34 cellular contexts compared by ENCODE assay signal in the genomic region with DNA sequence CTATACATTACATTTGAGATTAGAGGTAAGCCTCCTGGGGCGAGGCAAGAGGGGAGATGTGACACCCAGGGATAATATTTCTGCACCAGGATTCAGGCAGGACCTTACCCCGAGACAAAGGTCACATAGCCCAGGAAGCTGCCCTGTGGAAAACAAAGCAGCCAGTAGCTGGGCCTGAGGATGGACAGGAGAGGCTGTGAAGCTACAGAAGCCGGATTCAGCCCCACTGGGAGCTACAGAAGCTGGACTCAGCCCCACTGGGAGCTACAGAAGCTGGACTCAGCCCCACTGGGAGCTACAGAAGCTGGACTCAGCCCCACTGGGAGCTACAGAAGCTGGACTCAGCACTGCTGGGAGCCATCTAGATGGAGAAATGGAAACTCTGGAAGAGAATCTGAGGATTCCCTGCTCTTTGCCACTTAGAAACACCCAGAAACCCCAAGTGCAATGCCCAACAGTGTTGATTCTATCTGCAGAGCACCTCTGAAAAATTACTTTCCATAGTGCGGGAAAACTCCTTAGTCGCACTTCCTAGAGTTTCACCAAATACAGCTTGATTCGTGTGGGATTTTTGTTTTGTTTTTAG.
"Had no signal": no experiment of that assay in that cellular context is flagged by ENCODE, and none has a peak within 500 bp of the region (broad histone marks: within the 10 kb centered on the region; RNA-seq: fewer than 3 reads in every experiment).

No MANE protein-coding gene starts in this region.

- H3K4me1 Mint-ChIP-seq: activated naive CD4-positive, alpha-beta T cell treated with anti-CD3 and anti-CD28 coated beads, Interleukin-2, amount 50 U/mL, for 24 hours; activated naive CD8-positive, alpha-beta T cell treated with anti-CD3 and anti-CD28 coated beads, Interleukin-2, amount 10 ng/mL, durations not matched to agents 7 days and 5 days had no signal

- H3K9me3 Mint-ChIP-seq: activated B cell treated with CpG ODN at 0.5 μM for 24 hours; activated CD4-positive, alpha-beta memory T cell treated with anti-CD3 and anti-CD28 coated beads for 36 hours; activated naive CD4-positive, alpha-beta T cell treated with anti-CD3 and anti-CD28 coated beads, Interleukin-2, amount 50 U/mL, for 24 hours; activated naive CD8-positive, alpha-beta T cell treated with anti-CD3 and anti-CD28 coated beads, Interleukin-2, amount 10 ng/mL, durations not matched to agents 7 days and 5 days; activated T-cell treated with anti-CD3 and anti-CD28 coated beads, Interleukin-2, amount 50 U/mL, for 4 hours; IgD-negative memory B cell had no signal

- H3K9me3 ChIP-seq: ascending aorta, breast epithelium, MG63 had no signal

- H3K4me3 Mint-ChIP-seq: activated B cell treated with CpG ODN at 0.5 μM for 24 hours; activated CD4-positive, alpha-beta memory T cell treated with anti-CD3 and anti-CD28 coated beads for 36 hours; activated naive CD4-positive, alpha-beta T cell treated with anti-CD3 and anti-CD28 coated beads, Interleukin-2, amount 50 U/mL, for 24 hours; activated naive CD8-positive, alpha-beta T cell treated with anti-CD3 and anti-CD28 coated beads, Interleukin-2, amount 10 ng/mL, durations not matched to agents 7 days and 5 days; activated T-cell treated with anti-CD3 and anti-CD28 coated beads, Interleukin-2, amount 50 U/mL, for 4 hours; IgD-negative memory B cell had no signal

- DNase-seq: activated B cell treated with CpG ODN at 0.5 μM for 24 hours; activated CD4-positive, alpha-beta memory T cell treated with anti-CD3 and anti-CD28 coated beads for 36 hours; activated CD4-positive, alpha-beta T cell treated with anti-CD3 and anti-CD28 coated beads for 4 hours; activated CD4-positive, alpha-beta T cell treated with anti-CD3 and anti-CD28 coated beads, Interleukin-2, amount 50 U/mL, for 1 hour; activated CD4-positive, CD25-positive, alpha-beta regulatory T cell treated with anti-CD3 and anti-CD28 coated beads, Interleukin-2, amount 50 U/mL, for 72 hours; activated CD8-positive, alpha-beta memory T cell treated with anti-CD3 and anti-CD28 coated beads, Interleukin-2, amount 50 U/mL, for 4 hours; activated effector memory CD4-positive, alpha-beta T cell treated with Interleukin-2 at 50 U/mL for 16 hours; activated naive CD4-positive, alpha-beta T cell; activated naive CD8-positive, alpha-beta T cell treated with anti-CD3 and anti-CD28 coated beads, Interleukin-2, amount 10 ng/mL, durations not matched to agents 7 days and 5 days; activated T-cell treated with anti-CD3 and anti-CD28 coated beads for 4 hours; activated T-cell treated with anti-CD3 and anti-CD28 coated beads, Interleukin-2, amount 50 U/mL, for 4 hours; amygdala; Karpas-422; KBM-7; MG63; NCI-H1048; NCI-H1105 treated with DMSO at 0.1 percent for 48 hours; NCI-H1436; NCI-H2029; NCI-H2107; NCI-H510A; NCI-H526 treated with DMSO at 0.1 percent for 48 hours; NCI-H82; NK-92 treated with Interleukin-12 subunit alpha and Interleukin-12 subunit beta, amount 100 ng/mL, for 24 hours; PC-9; Right ventricle myocardium superior; SW 1271; T-helper 1 cell; T-helper 2 cell; T-helper 9 cell had no signal

- H3K4me2 ChIP-seq: PC-9 had no signal

- H3K4me3 ChIP-seq: ascending aorta, breast epithelium, MG63, PC-9 had no signal

- H3K4me1 ChIP-seq: breast epithelium had no signal

- H3K27me3 Mint-ChIP-seq: activated CD4-positive, alpha-beta memory T cell treated with anti-CD3 and anti-CD28 coated beads for 36 hours; activated naive CD4-positive, alpha-beta T cell treated with anti-CD3 and anti-CD28 coated beads, Interleukin-2, amount 50 U/mL, for 24 hours had no signal

- H2AFZ ChIP-seq: PC-9 had no signal

- H3K36me3 Mint-ChIP-seq: activated CD4-positive, alpha-beta memory T cell treated with anti-CD3 and anti-CD28 coated beads for 36 hours; activated naive CD4-positive, alpha-beta T cell treated with anti-CD3 and anti-CD28 coated beads, Interleukin-2, amount 50 U/mL, for 24 hours; activated naive CD8-positive, alpha-beta T cell treated with anti-CD3 and anti-CD28 coated beads, Interleukin-2, amount 10 ng/mL, durations not matched to agents 7 days and 5 days had no signal

- H3K27me3 ChIP-seq: ascending aorta, breast epithelium, MG63 had no signal

- H3K27ac ChIP-seq: ascending aorta, breast epithelium, PC-9 had no signal

- H3K36me3 ChIP-seq: ascending aorta, breast epithelium, MG63 had no signal

- ATAC-seq: activated T-cell treated with anti-CD3 and anti-CD28 coated beads, Interleukin-2, amount 50 U/mL, for 4 hours had no signal

- H3K27ac Mint-ChIP-seq: activated B cell treated with CpG ODN at 0.5 μM for 24 hours; activated CD4-positive, alpha-beta memory T cell treated with anti-CD3 and anti-CD28 coated beads for 36 hours; activated naive CD4-positive, alpha-beta T cell treated with anti-CD3 and anti-CD28 coated beads, Interleukin-2, amount 50 U/mL, for 24 hours; activated naive CD8-positive, alpha-beta T cell treated with anti-CD3 and anti-CD28 coated beads, Interleukin-2, amount 10 ng/mL, durations not matched to agents 7 days and 5 days; IgD-negative memory B cell had no signal
